ENCODE assay signal across 15 cellular contexts in the genomic region with DNA sequence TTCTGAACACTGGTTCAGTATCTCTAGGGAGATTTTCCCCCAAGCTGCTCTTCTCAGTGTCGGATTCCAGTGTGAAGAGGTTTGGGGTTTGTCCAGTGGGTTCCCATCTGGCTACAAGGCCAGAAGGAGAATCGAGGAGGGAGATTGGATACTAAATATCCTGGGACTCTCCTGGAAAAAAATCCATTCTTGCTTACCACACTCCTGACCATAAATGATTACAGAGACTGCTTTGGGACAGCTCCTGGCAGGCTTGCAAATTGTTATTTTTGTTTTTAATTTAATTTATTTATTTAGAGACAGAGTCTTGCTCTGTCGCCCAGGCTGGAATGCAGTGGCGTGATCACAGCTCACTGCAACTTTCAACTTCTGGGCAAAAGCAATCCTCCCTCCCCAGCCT. TPM values are rescaled to one million over a fixed set of nuclear protein-coding genes. Genes with fewer than 3 reads are reported as not detected.
A peak's percentile ranks its signal among the peaks of the same experiment; 100 is the strongest.
DNase-seq lines count a peak whose midpoint lies in the region; ATAC-seq, FAIRE-seq and TF ChIP-seq lines count a peak whose summit lies in the region.
"Had no signal": no experiment of that assay in that cellular context is flagged by ENCODE, and none has a peak within 500 bp of the region (broad histone marks: within the 10 kb centered on the region; RNA-seq: fewer than 3 reads in every experiment).

No MANE protein-coding gene starts in this region.

- H3K4me1 Mint-ChIP-seq in Caco-2 (ENCODE audit: low read depth, unreplicated experiment) = peaks cover 42% of the 10 kb centered on the region
- H3K4me1 Mint-ChIP-seq in immature natural killer cell = peaks cover 64 to 79% of the 10 kb centered on the region in 2 donors

- H3K36me3 ChIP-seq in BJ (ENCODE audit: control insufficient read depth, insufficient read depth, low read length) = no peaks in the 10 kb centered on the region
- no peaks in the 10 kb centered on the region for H3K36me3 ChIP-seq in Caco-2 (ENCODE audit: control insufficient read depth, insufficient read depth, low read length)
- H3K36me3 ChIP-seq in Panc1 (ENCODE audit: control insufficient read depth, insufficient read depth, low read length) = no peaks in the 10 kb centered on the region
- H3K36me3 ChIP-seq: esophagus muscularis mucosa, Peyer's patch, stomach had no signal

- BruUV-seq in Caco-2 (replicated peaks; lab: Mats Ljungman, UMichigan) (no TSS peak), Panc1 (replicated peaks; lab: Mats Ljungman, UMichigan) (no TSS peak)

- ATAC-seq in Panc1 (peak; percentile 69), HG02642 (IDR thresholded peaks at IDR 0.05; ENCODE audit: poor library complexity, unreplicated experiment) (no peak)

- no peak for TF ChIP-seq POLR2A in H54 (IDR thresholded peaks at IDR 0.05; ENCODE audit: low read depth, low read length)

- H3K36me3 Mint-ChIP-seq in Caco-2 (ENCODE audit: insufficient read depth, unreplicated experiment) (peaks cover 16% of the 10 kb centered on the region), immature natural killer cell (peaks cover 0 to 5% (median 0%) of the 10 kb centered on the region in 3 donors)

- H3K4me1 ChIP-seq in Caco-2 (peaks cover 56% of the 10 kb centered on the region), Panc1 (ENCODE audit: control insufficient read depth, insufficient read depth, low read length) (peaks cover 10% of the 10 kb centered on the region)

- H3K4me3 ChIP-seq in BJ (ENCODE audit: low read depth, low read length) (no peak overlapping the region), Caco-2 (ENCODE audit: low read depth, low read length) (no peak overlapping the region), Panc1 (ENCODE audit: low read depth in 2 of 2, low read length in 2 of 2) (no peak overlapping the region)
- H3K4me3 ChIP-seq: esophagus muscularis mucosa, Peyer's patch, stomach had no signal

- H3K9me3 Mint-ChIP-seq in Caco-2 (ENCODE audit: unreplicated experiment) = peaks cover 11% of the 10 kb centered on the region
- no peaks in the 10 kb centered on the region for H3K9me3 Mint-ChIP-seq in immature natural killer cell

- POLR2A ChIA-PET in BJ (lab: Charles Lee) (interaction anchor here (0.8 kb wide), 1 partner anchor 26 kb away, joined by 6 read pairs; no protein-coding TSS in a partner anchor), Caco-2 (lab: Charles Lee) (interaction anchor here (0.7 kb wide), 1 partner anchor 60 kb away, joined by 3 read pairs; no protein-coding TSS in a partner anchor), Panc1 (lab: Charles Lee) (no interaction called here)

- intact Hi-C loops in Caco-2 (cut with micrococcal nuclease; ENCODE audit: unreplicated experiment) = loop anchor here (1.0 kb wide), 2 partner anchors 14 to 61 kb away; no protein-coding TSS in a partner anchor
- intact Hi-C loops in Panc1 (cut with micrococcal nuclease; ENCODE audit: unreplicated experiment) = no loop called here

- peak overlapping the region; percentile 70 for H3K27ac ChIP-seq in Panc1 (ENCODE audit: low read length)
- H3K27ac ChIP-seq: esophagus muscularis mucosa, Peyer's patch, stomach had no signal

- no peaks in the 10 kb centered on the region for H3K27me3 Mint-ChIP-seq in Caco-2 (ENCODE audit: insufficient read depth, unreplicated experiment)
- peaks cover 2 to 13% (median 7%) of the 10 kb centered on the region in 3 donors for H3K27me3 Mint-ChIP-seq in immature natural killer cell (ENCODE audit: low read depth in 3 of 3)
- H3K27me3 Mint-ChIP-seq: dendritic cell treated with granulocyte-macrophage colony-stimulating factor and Interleukin-4, amounts not matched to agents 40 ng/mL and 50 ng/mL, for 4 days had no signal

- TF ChIP-seq CTCF in BJ (IDR thresholded peaks at IDR 0.05; ENCODE audit: insufficient read depth, low read depth, low read length) (no peak), Caco-2 (IDR thresholded peaks at IDR 0.05; ENCODE audit: insufficient read depth in 1 of 2, low read depth in 1 of 2, low read length in 1 of 2, severe bottlenecking in 1 of 2, unreplicated experiment in 1 of 2) (no peak), Panc1 (IDR thresholded peaks at IDR 0.05) (no peak)

- H3K4me3 Mint-ChIP-seq in Caco-2 (ENCODE audit: unreplicated experiment) (no peak overlapping the region), immature natural killer cell (peak overlapping the region in 4 of 5 donors; percentile 17 to 84 (median 64))
- H3K4me3 Mint-ChIP-seq: dendritic cell treated with granulocyte-macrophage colony-stimulating factor and Interleukin-4, amounts not matched to agents 40 ng/mL and 50 ng/mL, for 4 days had no signal

- H3K27me3 ChIP-seq in BJ (ENCODE audit: control insufficient read depth, insufficient read depth, low read length) (no peaks in the 10 kb centered on the region), Caco-2 (replicated peaks; ENCODE audit: control insufficient read depth, insufficient read depth, low read length) (no peaks in the 10 kb centered on the region), Panc1 (ENCODE audit: control insufficient read depth, insufficient read depth, low read length) (no peaks in the 10 kb centered on the region)
- H3K27me3 ChIP-seq: Peyer's patch, stomach had no signal

- peak; percentile 31 for DNase-seq in BJ (ENCODE audit: low read depth)
- DNase-seq in Caco-2 = no peak
- no peak for DNase-seq in Panc1 (ENCODE audit: low read depth, low spot score)
- DNase-seq in immature natural killer cell = no peak
- DNase-seq in H54 (ENCODE audit: insufficient read length, low spot score) = no peak
- no peak for DNase-seq in GM19238 (ENCODE audit: insufficient read length, low spot score)
- DNase-seq: amygdala, left colon, NCI-H1694 treated with DMSO at 0.1 percent for 48 hours, NCI-H526 treated with DMSO at 0.1 percent for 48 hours, Peyer's patch, stomach had no signal

- no peak for FAIRE-seq in H54 (lab: Jason Lieb, UNC)

- H3K9me3 ChIP-seq in Caco-2 (no peaks in the 10 kb centered on the region), Panc1 (ENCODE audit: control insufficient read depth, insufficient read depth, low read depth, low read length) (no peaks in the 10 kb centered on the region)
- H3K9me3 ChIP-seq: esophagus muscularis mucosa, Peyer's patch, stomach had no signal

- H3K27ac Mint-ChIP-seq in Caco-2 (ENCODE audit: unreplicated experiment) = peak overlapping the region; percentile 88
- H3K27ac Mint-ChIP-seq in immature natural killer cell = peak overlapping the region in 5 of 6 donors; percentile 46 to 80 (median 65)

- CTCF ChIA-PET in BJ (lab: Yijun Ruan, JAX) (interaction anchor here (0.9 kb wide), 1 partner anchor 28 kb away, joined by 4 read pairs; no protein-coding TSS in a partner anchor), Caco-2 (lab: Charles Lee) (interaction anchor here (1.6 kb wide), 1 partner anchor 60 kb away, joined by 9 read pairs; no protein-coding TSS in a partner anchor), Panc1 (lab: Charles Lee) (no interaction called here)

- in situ Hi-C loops in Panc1 (cut with HindIII; ENCODE audit: low pct_unique_long_range_greater_than_20kb, low sequenced_read_pairs) = no loop called here

RNA-seq across cellular contexts. Expression of a gene that starts 4.7 kb away (rescaled TPM):
- polyA plus RNA-seq in BJ (2011; rRNA removed) (16.3 and 17.5 TPM in 2 replicates), immature natural killer cell (10 to 100 TPM; 32.3 to 66.8 (median 42.4) TPM)
- 12.1 and 13.2 TPM in 2 replicates for polyA minus RNA-seq in BJ (2011; rRNA and poly(A)+ RNA removed)
- total RNA-seq in Caco-2 (2022) (53.4 and 60.1 TPM in 2 replicates), Panc1 (2021; ENCODE audit: unreplicated experiment) (15.3 TPM)
- 9.8 TPM for polyA plus RNA-seq in Panc1 (2012; ENCODE audit: insufficient read length)
